Comparison of ENCODE assay signal across 1 cellular context in the genomic region with DNA sequence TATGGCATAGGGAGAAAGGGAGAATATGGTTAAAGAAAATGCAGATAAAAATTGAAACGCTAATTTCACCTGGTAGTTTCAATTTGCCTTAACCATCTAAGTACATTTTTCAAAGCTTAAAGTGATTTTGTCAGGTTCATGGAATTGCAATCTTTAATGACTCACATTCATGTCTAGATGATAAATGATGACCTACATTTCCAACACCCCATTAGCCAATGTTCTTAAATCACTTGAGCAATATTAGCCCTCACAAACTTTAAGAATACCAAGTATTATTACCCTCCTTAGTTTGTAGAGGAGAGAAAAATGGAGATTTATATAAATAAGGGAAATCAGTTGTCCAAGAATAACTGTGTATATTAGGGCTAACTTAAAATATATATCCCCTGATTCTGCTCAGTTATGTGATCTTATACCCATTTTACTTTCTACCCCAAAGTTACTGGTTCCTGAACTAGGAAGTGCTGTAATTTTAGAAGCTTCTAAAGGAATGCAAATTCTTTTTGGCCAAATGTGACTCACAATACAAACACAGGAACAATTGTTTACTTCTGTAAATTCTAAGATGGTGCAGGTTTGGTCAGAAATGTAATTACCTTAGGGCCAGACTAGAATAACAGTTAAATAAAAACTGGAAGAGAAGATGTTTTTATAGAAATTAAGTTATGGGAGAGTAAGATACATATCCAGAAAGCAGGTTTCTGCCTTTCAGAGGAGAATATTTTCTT.
A peak's percentile ranks its signal among the peaks of the same experiment; 100 is the strongest.
TF ChIP-seq lines count a peak whose summit lies in the region.

No MANE protein-coding gene starts in this region.

TF ChIP-seq in SK-N-SH, 30 proteins besides CTCF, POLR2A, EP300 and RAD21 (continued from another document):
- TF ChIP-seq, protein P1, sequence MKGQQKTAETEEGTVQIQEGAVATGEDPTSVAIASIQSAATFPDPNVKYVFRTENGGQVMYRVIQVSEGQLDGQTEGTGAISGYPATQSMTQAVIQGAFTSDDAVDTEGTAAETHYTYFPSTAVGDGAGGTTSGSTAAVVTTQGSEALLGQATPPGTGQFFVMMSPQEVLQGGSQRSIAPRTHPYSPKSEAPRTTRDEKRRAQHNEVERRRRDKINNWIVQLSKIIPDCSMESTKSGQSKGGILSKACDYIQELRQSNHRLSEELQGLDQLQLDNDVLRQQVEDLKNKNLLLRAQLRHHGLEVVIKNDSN (IDR thresholded peaks at IDR 0.05; ENCODE audit: borderline replicate concordance, low read depth): no peak
- TF ChIP-seq NFIC (IDR thresholded peaks at IDR 0.05; ENCODE audit: borderline replicate concordance) (peak; percentile 27; the same call in 1 of the 2 replicates), FOSL2 (IDR thresholded peaks at IDR 0.05; ENCODE audit: borderline replicate concordance, low read depth) (peak; percentile 35), FOXJ3 (CRISPR knock-in tag; IDR thresholded peaks at IDR 0.05) (no peak), TCF12 (IDR thresholded peaks at IDR 0.05) (peak; percentile 56), CHD2 (IDR thresholded peaks at IDR 0.05; ENCODE audit: low read length, partially characterized antibody) (no peak), RCOR1 (IDR thresholded peaks at IDR 0.05; ENCODE audit: low read length) (no peak), SIN3A (IDR thresholded peaks at IDR 0.05; ENCODE audit: borderline replicate concordance, low read depth, low read length) (no peak)
- TF ChIP-seq, protein P2, sequence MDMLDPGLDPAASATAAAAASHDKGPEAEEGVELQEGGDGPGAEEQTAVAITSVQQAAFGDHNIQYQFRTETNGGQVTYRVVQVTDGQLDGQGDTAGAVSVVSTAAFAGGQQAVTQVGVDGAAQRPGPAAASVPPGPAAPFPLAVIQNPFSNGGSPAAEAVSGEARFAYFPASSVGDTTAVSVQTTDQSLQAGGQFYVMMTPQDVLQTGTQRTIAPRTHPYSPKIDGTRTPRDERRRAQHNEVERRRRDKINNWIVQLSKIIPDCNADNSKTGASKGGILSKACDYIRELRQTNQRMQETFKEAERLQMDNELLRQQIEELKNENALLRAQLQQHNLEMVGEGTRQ (IDR thresholded peaks at IDR 0.05; ENCODE audit: borderline replicate concordance, low read depth, low read length): no peak
- TF ChIP-seq, protein P3, sequence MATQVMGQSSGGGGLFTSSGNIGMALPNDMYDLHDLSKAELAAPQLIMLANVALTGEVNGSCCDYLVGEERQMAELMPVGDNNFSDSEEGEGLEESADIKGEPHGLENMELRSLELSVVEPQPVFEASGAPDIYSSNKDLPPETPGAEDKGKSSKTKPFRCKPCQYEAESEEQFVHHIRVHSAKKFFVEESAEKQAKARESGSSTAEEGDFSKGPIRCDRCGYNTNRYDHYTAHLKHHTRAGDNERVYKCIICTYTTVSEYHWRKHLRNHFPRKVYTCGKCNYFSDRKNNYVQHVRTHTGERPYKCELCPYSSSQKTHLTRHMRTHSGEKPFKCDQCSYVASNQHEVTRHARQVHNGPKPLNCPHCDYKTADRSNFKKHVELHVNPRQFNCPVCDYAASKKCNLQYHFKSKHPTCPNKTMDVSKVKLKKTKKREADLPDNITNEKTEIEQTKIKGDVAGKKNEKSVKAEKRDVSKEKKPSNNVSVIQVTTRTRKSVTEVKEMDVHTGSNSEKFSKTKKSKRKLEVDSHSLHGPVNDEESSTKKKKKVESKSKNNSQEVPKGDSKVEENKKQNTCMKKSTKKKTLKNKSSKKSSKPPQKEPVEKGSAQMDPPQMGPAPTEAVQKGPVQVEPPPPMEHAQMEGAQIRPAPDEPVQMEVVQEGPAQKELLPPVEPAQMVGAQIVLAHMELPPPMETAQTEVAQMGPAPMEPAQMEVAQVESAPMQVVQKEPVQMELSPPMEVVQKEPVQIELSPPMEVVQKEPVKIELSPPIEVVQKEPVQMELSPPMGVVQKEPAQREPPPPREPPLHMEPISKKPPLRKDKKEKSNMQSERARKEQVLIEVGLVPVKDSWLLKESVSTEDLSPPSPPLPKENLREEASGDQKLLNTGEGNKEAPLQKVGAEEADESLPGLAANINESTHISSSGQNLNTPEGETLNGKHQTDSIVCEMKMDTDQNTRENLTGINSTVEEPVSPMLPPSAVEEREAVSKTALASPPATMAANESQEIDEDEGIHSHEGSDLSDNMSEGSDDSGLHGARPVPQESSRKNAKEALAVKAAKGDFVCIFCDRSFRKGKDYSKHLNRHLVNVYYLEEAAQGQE (IDR thresholded peaks at IDR 0.05; ENCODE audit: low read depth, low read length): no peak
